ENCODE assay signal across 20 cellular contexts in the genomic region with DNA sequence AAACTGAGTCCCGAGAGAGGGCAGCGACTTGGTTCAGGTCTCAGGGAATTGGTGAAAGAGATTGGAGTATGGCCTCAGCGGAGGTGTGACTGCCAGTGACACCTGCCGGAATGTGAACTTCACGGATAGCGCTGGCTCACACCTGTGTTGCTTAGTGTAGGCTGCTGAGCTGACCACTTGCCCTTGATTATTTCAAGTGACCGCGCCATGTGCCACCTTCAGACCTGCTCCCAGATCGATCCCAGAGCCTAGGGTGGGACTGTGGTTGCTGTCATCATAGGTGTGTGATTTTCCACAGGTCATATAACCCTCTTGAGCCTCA.
DNase-seq lines count a peak whose midpoint lies in the region; ATAC-seq, FAIRE-seq and TF ChIP-seq lines count a peak whose summit lies in the region.
"Had no signal": no experiment of that assay in that cellular context is flagged by ENCODE, and none has a peak within 500 bp of the region (broad histone marks: within the 10 kb centered on the region; RNA-seq: fewer than 3 reads in every experiment).

No MANE protein-coding gene starts in this region.

- H3K27ac Mint-ChIP-seq in astrocyte (ENCODE audit: unreplicated experiment) = peak overlapping the region; percentile 23
- peak overlapping the region; percentile 36 for H3K27ac Mint-ChIP-seq in chondrocyte (ENCODE audit: unreplicated experiment)
- H3K27ac Mint-ChIP-seq in neural crest cell (ENCODE audit: unreplicated experiment) = no peak overlapping the region
- no peak overlapping the region for H3K27ac Mint-ChIP-seq in activated naive CD8-positive, alpha-beta T cell treated with anti-CD3 and anti-CD28 coated beads for 36 hours
- no peak overlapping the region for H3K27ac Mint-ChIP-seq in T-cell
- H3K27ac Mint-ChIP-seq: CD4-positive, CD25-positive, alpha-beta regulatory T cell; CD8-positive, alpha-beta T cell; GM23338; H9 had no signal

- H3K27me3 Mint-ChIP-seq in astrocyte (ENCODE audit: low read depth, unreplicated experiment) (no peaks in the 10 kb centered on the region), chondrocyte (ENCODE audit: low read depth) (no peaks in the 10 kb centered on the region), neural crest cell (ENCODE audit: low read depth) (no peaks in the 10 kb centered on the region), T-cell (peaks cover 37 to 38% of the 10 kb centered on the region in 2 donors)
- H3K27me3 Mint-ChIP-seq in activated naive CD8-positive, alpha-beta T cell treated with anti-CD3 and anti-CD28 coated beads for 36 hours = peaks cover 49% of the 10 kb centered on the region

- H3K9me3 ChIP-seq in astrocyte (ENCODE audit: insufficient read depth, low read depth, low read length) (no peaks in the 10 kb centered on the region), sigmoid colon (no peaks in the 10 kb centered on the region)
- H3K9me3 ChIP-seq: Caco-2 had no signal

- H3K4me1 Mint-ChIP-seq in astrocyte (ENCODE audit: low read depth, unreplicated experiment) = peaks cover 40% of the 10 kb centered on the region
- peaks cover 48% of the 10 kb centered on the region for H3K4me1 Mint-ChIP-seq in chondrocyte (ENCODE audit: low read depth)
- peaks cover 54% of the 10 kb centered on the region for H3K4me1 Mint-ChIP-seq in neural crest cell
- H3K4me1 Mint-ChIP-seq in activated naive CD8-positive, alpha-beta T cell treated with anti-CD3 and anti-CD28 coated beads for 36 hours = peaks cover 6% of the 10 kb centered on the region
- H3K4me1 Mint-ChIP-seq in T-cell = no peaks in the 10 kb centered on the region
- H3K4me1 Mint-ChIP-seq: CD4-positive, CD25-positive, alpha-beta regulatory T cell had no signal

- H3K36me3 ChIP-seq in astrocyte (ENCODE audit: insufficient read depth, low read length) = no peaks in the 10 kb centered on the region
- no peaks in the 10 kb centered on the region for H3K36me3 ChIP-seq in sigmoid colon

- DNase-seq in astrocyte (ENCODE audit: low read depth) (no peak), chondrocyte (ENCODE audit: low spot score) (peak; percentile 33), neural crest cell (ENCODE audit: low read depth, low spot score) (no peak), sigmoid colon (peak; percentile 51), C1 segment of cervical spinal cord (lab: John Stamatoyannopoulos, UW) (no peak), T-cell (no peak), DMS114 treated with DMSO at 0.1 percent for 48 hours (lab: John Stamatoyannopoulos, UW; ENCODE audit: unreplicated experiment) (no peak)
- DNase-seq in activated naive CD8-positive, alpha-beta T cell treated with anti-CD3 and anti-CD28 coated beads for 36 hours = no peak
- DNase-seq: Caco-2; CD4-positive, CD25-positive, alpha-beta regulatory T cell; CD8-positive, alpha-beta T cell; DMS 273 treated with DMSO at 0.1 percent for 48 hours; DMS79 treated with DMSO at 0.1 percent for 48 hours; GF-D8; H9 had no signal

- 94% methylated on average over 9 of the region's 9 CpGs for WGBS in sigmoid colon, 2 donors

- H2AFZ ChIP-seq in astrocyte (ENCODE audit: low read depth, low read length) = no peak overlapping the region
- H2AFZ ChIP-seq: GM23338 had no signal

- peaks cover 30% of the 10 kb centered on the region for H3K4me1 ChIP-seq in astrocyte (ENCODE audit: insufficient read depth, low read length)
- H3K4me1 ChIP-seq in sigmoid colon = peaks cover 0 to 43% (median 38%) of the 10 kb centered on the region in 4 donors

- no peak for FAIRE-seq in astrocyte (lab: Jason Lieb, UNC)
- FAIRE-seq: GM12891, GM18507 had no signal

- intact Hi-C loops in sigmoid colon (cut with DNase I) = no loop called here

- H3K36me3 Mint-ChIP-seq in astrocyte (ENCODE audit: low read depth, unreplicated experiment) (peaks cover 4% of the 10 kb centered on the region), chondrocyte (ENCODE audit: low read depth) (no peaks in the 10 kb centered on the region), neural crest cell (ENCODE audit: low read depth) (no peaks in the 10 kb centered on the region), T-cell (no peaks in the 10 kb centered on the region)
- no peaks in the 10 kb centered on the region for H3K36me3 Mint-ChIP-seq in activated naive CD8-positive, alpha-beta T cell treated with anti-CD3 and anti-CD28 coated beads for 36 hours
- H3K36me3 Mint-ChIP-seq: CD4-positive, CD25-positive, alpha-beta regulatory T cell; CD8-positive, alpha-beta T cell had no signal

- H3K27ac ChIP-seq in astrocyte (ENCODE audit: low read depth, low read length) = no peak overlapping the region
- H3K27ac ChIP-seq in sigmoid colon = no peak overlapping the region
- H3K27ac ChIP-seq: C4-2B had no signal

- no peak for TF ChIP-seq POLR2A in sigmoid colon (IDR thresholded peaks at IDR 0.05)

- H3K4me2 ChIP-seq in astrocyte (ENCODE audit: low read length) = no peak overlapping the region
- H3K4me2 ChIP-seq: GM23338 had no signal

- TF ChIP-seq EP300 in sigmoid colon (IDR thresholded peaks at IDR 0.05) = no peak

- POLR2A ChIA-PET in T-cell (lab: Charles Lee) = no interaction called here

- peaks cover 79% of the 10 kb centered on the region for H4K20me1 ChIP-seq in astrocyte (ENCODE audit: insufficient read depth, low read length)

- H3K4me3 ChIP-seq in astrocyte (ENCODE audit: insufficient read depth, low read depth, low read length) (no peak overlapping the region), sigmoid colon (no peak overlapping the region)
- H3K4me3 ChIP-seq: GM23338 had no signal

- no peak overlapping the region for H3K9ac ChIP-seq in astrocyte (ENCODE audit: low read length)

- TF ChIP-seq CTCF in astrocyte (IDR thresholded peaks at IDR 0.05; ENCODE audit: insufficient read depth, low read depth, low read length) (no peak), chondrocyte (IDR thresholded peaks at IDR 0.05) (no peak), neural crest cell (conservative IDR thresholded peaks at IDR 0.05) (no peak), sigmoid colon (IDR thresholded peaks at IDR 0.05) (no peak)

- H3K4me3 Mint-ChIP-seq in astrocyte (ENCODE audit: unreplicated experiment) (no peak overlapping the region), chondrocyte (ENCODE audit: unreplicated experiment) (no peak overlapping the region), neural crest cell (peak overlapping the region; percentile 24), T-cell (no peak overlapping the region)
- H3K4me3 Mint-ChIP-seq in activated naive CD8-positive, alpha-beta T cell treated with anti-CD3 and anti-CD28 coated beads for 36 hours = no peak overlapping the region
- H3K4me3 Mint-ChIP-seq: CD4-positive, CD25-positive, alpha-beta regulatory T cell; CD8-positive, alpha-beta T cell; GM23338; H9 had no signal

- peaks cover 84% of the 10 kb centered on the region for H3K79me2 ChIP-seq in astrocyte (ENCODE audit: insufficient read depth, low read length)

- H3K9me3 Mint-ChIP-seq in astrocyte (ENCODE audit: unreplicated experiment) (no peaks in the 10 kb centered on the region), chondrocyte (ENCODE audit: low read depth) (no peaks in the 10 kb centered on the region), neural crest cell (no peaks in the 10 kb centered on the region), T-cell (no peaks in the 10 kb centered on the region)
- H3K9me3 Mint-ChIP-seq in activated naive CD8-positive, alpha-beta T cell treated with anti-CD3 and anti-CD28 coated beads for 36 hours = no peaks in the 10 kb centered on the region
- H3K9me3 Mint-ChIP-seq: CD4-positive, CD25-positive, alpha-beta regulatory T cell; CD8-positive, alpha-beta T cell; GM23338; H9 had no signal

- CTCF ChIA-PET in T-cell (lab: Charles Lee) = no interaction called here

- H3K27me3 ChIP-seq in astrocyte (ENCODE audit: insufficient read depth, low read length) (no peaks in the 10 kb centered on the region), sigmoid colon (no peaks in the 10 kb centered on the region)

- ATAC-seq in T-cell (replicated peaks in 1 of 4) = no peak
- ATAC-seq: CD8-positive, alpha-beta T cell; GM23338; HCT116 had no signal

Comparison
In these comparisons a context has a peak if more than half of its experiments do, and no peak if none do; other contexts are left out.
1. DNase-seq: peak in chondrocyte (single experiment) and sigmoid colon (single experiment); none in astrocyte (single experiment), neural crest cell (single experiment), C1 segment of cervical spinal cord (0 of 14), activated naive CD8-positive, alpha-beta T cell treated with anti-CD3 and anti-CD28 coated beads for 36 hours (single experiment), T-cell (0 of 34) and DMS114 treated with DMSO at 0.1 percent for 48 hours (single experiment).
2. H3K27ac Mint-ChIP-seq: peak in astrocyte (single experiment) and chondrocyte (single experiment); none in neural crest cell (single experiment), activated naive CD8-positive, alpha-beta T cell treated with anti-CD3 and anti-CD28 coated beads for 36 hours (single experiment) and T-cell (0 of 2).